Comparison of ENCODE assay signal across 19 cellular contexts in the genomic region with DNA sequence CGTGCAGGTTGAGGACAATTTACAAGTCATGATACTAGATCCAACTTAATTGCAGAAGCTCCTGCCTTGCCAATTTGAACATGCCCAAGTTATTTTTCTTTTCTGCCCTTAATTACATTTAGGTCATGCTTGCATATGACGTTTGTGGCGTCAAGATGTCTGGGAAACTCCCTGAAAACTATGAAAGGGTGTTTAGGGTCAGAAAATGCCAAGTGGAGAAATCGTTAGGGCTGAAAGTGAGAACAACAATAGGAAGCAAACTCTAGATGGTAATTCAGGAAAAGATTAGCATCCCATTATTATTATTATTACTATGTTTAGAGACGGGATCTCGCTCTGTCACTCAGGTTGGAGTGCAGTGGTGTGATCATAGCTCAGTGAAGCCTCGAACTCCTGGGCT. TPM values are rescaled to one million over a fixed set of nuclear protein-coding genes. Genes with fewer than 3 reads are reported as not detected.
DNase-seq lines count a peak whose midpoint lies in the region; ATAC-seq and TF ChIP-seq lines count a peak whose summit lies in the region.
"Had no signal": no experiment of that assay in that cellular context is flagged by ENCODE, and none has a peak within 500 bp of the region (broad histone marks: within the 10 kb centered on the region; RNA-seq: fewer than 3 reads in every experiment).

No MANE protein-coding gene starts in this region.

- no peak overlapping the region for H3K9ac ChIP-seq in SK-N-SH

- no peak overlapping the region for H3K4me3 ChIP-seq in SK-N-SH (ENCODE audit: low read depth in 2 of 2, low read length in 1 of 2)
- no peak overlapping the region for H3K4me3 ChIP-seq in thyroid gland (replicated peaks in 1 of 3)
- H3K4me3 ChIP-seq: SK-N-MC had no signal

- POLR2A ChIA-PET in SK-N-SH (lab: Yijun Ruan, JAX): no interaction called here
- POLR2A ChIA-PET in activated CD8-positive, alpha-beta T cell treated with anti-CD3 and anti-CD28 coated beads, Interleukin-2, amount 10 ng/mL, durations not matched to agents 7 days and 5 days (lab: Charles Lee): no interaction called here
- POLR2A ChIA-PET in CD4-positive, alpha-beta T cell (lab: Charles Lee): interaction anchor here (1.2 to 1.5 kb wide), 2 partner anchors 9 to 68 kb away, joined by 3 to 4 read pairs; no protein-coding TSS in a partner anchor

- no peak for ATAC-seq in SK-N-SH treated with all-trans-retinoic acid at 6 μM for 48 hours
- peak; percentile 25 for ATAC-seq in left lobe of liver
- no peak for ATAC-seq in activated CD8-positive, alpha-beta T cell treated with anti-CD3 and anti-CD28 coated beads, Interleukin-2, amount 10 ng/mL, durations not matched to agents 7 days and 5 days
- no peak for ATAC-seq in CD4-positive, alpha-beta T cell (ENCODE audit: poor library complexity)
- ATAC-seq: PC-3 had no signal

- no peak overlapping the region for H3K4me2 ChIP-seq in SK-N-SH

- H3K36me3 Mint-ChIP-seq in activated CD8-positive, alpha-beta T cell treated with anti-CD3 and anti-CD28 coated beads, Interleukin-2, amount 10 ng/mL, durations not matched to agents 7 days and 5 days (ENCODE audit: low read depth): peaks cover 10% of the 10 kb centered on the region
- no peaks in the 10 kb centered on the region for H3K36me3 Mint-ChIP-seq in CD4-positive, alpha-beta T cell (ENCODE audit: low read depth)

- H3K4me1 ChIP-seq in SK-N-SH (ENCODE audit: control insufficient read depth in 1 of 2, insufficient read depth in 2 of 2, low read depth in 1 of 2, low read length in 1 of 2) (no peaks in the 10 kb centered on the region), thyroid gland (peaks cover 2 to 6% of the 10 kb centered on the region in 2 donors)

- no peaks in the 10 kb centered on the region for H3K9me2 ChIP-seq in SK-N-SH

- no peaks in the 10 kb centered on the region for H3K9me3 ChIP-seq in SK-N-SH
- no peaks in the 10 kb centered on the region for H3K9me3 ChIP-seq in thyroid gland
- H3K9me3 ChIP-seq in CD4-positive, alpha-beta T cell (ENCODE audit: control insufficient read depth, low read length): no peaks in the 10 kb centered on the region

- DNase-seq in SK-N-SH (no peak), NCI-H69 (lab: John Stamatoyannopoulos, UW) (peak; percentile 14), left lobe of liver (ENCODE audit: low spot score) (no peak), thyroid gland (no peak), COLO668 (lab: John Stamatoyannopoulos, UW; ENCODE audit: unreplicated experiment) (no peak)
- DNase-seq in activated CD8-positive, alpha-beta T cell treated with anti-CD3 and anti-CD28 coated beads, Interleukin-2, amount 10 ng/mL, durations not matched to agents 7 days and 5 days: no peak
- DNase-seq in CD4-positive, alpha-beta T cell: no peak
- DNase-seq: 8988T; Calu3; DMS79; Kasumi-1; NCI-H1105 treated with DMSO at 0.1 percent for 48 hours; NCI-H1930; NCI-H524; NK-92 treated with Interleukin-12 subunit alpha and Interleukin-12 subunit beta, amount 100 ng/mL, for 24 hours; PC-3 had no signal

- no peak overlapping the region for H3K27ac Mint-ChIP-seq in activated CD8-positive, alpha-beta T cell treated with anti-CD3 and anti-CD28 coated beads, Interleukin-2, amount 10 ng/mL, durations not matched to agents 7 days and 5 days
- H3K27ac Mint-ChIP-seq in CD4-positive, alpha-beta T cell: no peak overlapping the region

- H2AFZ ChIP-seq in SK-N-SH (ENCODE audit: low read depth): 0 out of 2 replicates have a peak overlapping the region, but pooled peaks have one; percentile 48

- H3F3A ChIP-seq in SK-N-SH (replicated peaks; ENCODE audit: insufficient read depth): no peaks in the 10 kb centered on the region

- TF ChIP-seq POLR2A in thyroid gland (IDR thresholded peaks at IDR 0.05): no peak

- no peaks in the 10 kb centered on the region for H3K79me2 ChIP-seq in SK-N-SH (ENCODE audit: insufficient read depth)

- intact Hi-C loops in thyroid gland (cut with DNase I): no loop called here
- intact Hi-C loops in CD4-positive, alpha-beta T cell (cut with DNase I, micrococcal nuclease): no loop called here

- CTCF ChIA-PET in SK-N-SH (lab: Yijun Ruan, JAX): interaction anchor here (1.2 kb wide), 1 partner anchor 9 kb away, joined by 3 read pairs; no protein-coding TSS in a partner anchor
- CTCF ChIA-PET in activated CD8-positive, alpha-beta T cell treated with anti-CD3 and anti-CD28 coated beads, Interleukin-2, amount 10 ng/mL, durations not matched to agents 7 days and 5 days (lab: Charles Lee): interaction anchor here (2.2 to 2.3 kb wide), 2 partner anchors 42 to 98 kb away, joined by 6 to 7 read pairs; no protein-coding TSS in a partner anchor
- CTCF ChIA-PET in CD4-positive, alpha-beta T cell (lab: Charles Lee): no interaction called here

- H3K27ac ChIP-seq in SK-N-SH (ENCODE audit: low read depth in 2 of 2, low read length in 1 of 2) (no peak overlapping the region), thyroid gland (peak overlapping the region in 2 of 3 donors; percentile 24 to 70)
- no peak overlapping the region for H3K27ac ChIP-seq in CD4-positive, alpha-beta T cell (ENCODE audit: low read depth, low read length)
- H3K27ac ChIP-seq: C4-2B, SK-N-MC had no signal

- H3K27me3 Mint-ChIP-seq in activated CD8-positive, alpha-beta T cell treated with anti-CD3 and anti-CD28 coated beads, Interleukin-2, amount 10 ng/mL, durations not matched to agents 7 days and 5 days (ENCODE audit: low read depth): no peaks in the 10 kb centered on the region
- no peaks in the 10 kb centered on the region for H3K27me3 Mint-ChIP-seq in CD4-positive, alpha-beta T cell

- H3K36me3 ChIP-seq in SK-N-SH (replicated peaks in 1 of 2; ENCODE audit: control insufficient read depth in 1 of 2, insufficient read depth in 2 of 2, low read length in 1 of 2): no peaks in the 10 kb centered on the region
- H3K36me3 ChIP-seq in thyroid gland: no peaks in the 10 kb centered on the region

- H4K20me1 ChIP-seq in SK-N-SH (ENCODE audit: insufficient read depth): no peaks in the 10 kb centered on the region

- H3K27me3 ChIP-seq in SK-N-SH (ENCODE audit: insufficient read depth) (no peaks in the 10 kb centered on the region), thyroid gland (no peaks in the 10 kb centered on the region)
- H3K27me3 ChIP-seq in CD4-positive, alpha-beta T cell (ENCODE audit: control insufficient read depth, insufficient read depth, low read length): no peaks in the 10 kb centered on the region

- no peak for TF ChIP-seq RAD21 in SK-N-SH (IDR thresholded peaks at IDR 0.05; ENCODE audit: low read length)

- TF ChIP-seq CTCF in SK-N-SH (IDR thresholded peaks at IDR 0.05) (no peak), thyroid gland (IDR thresholded peaks at IDR 0.05) (no peak)
- no peak for TF ChIP-seq CTCF in CD4-positive, alpha-beta T cell (IDR thresholded peaks at IDR 0.05)

- no peak overlapping the region for H3K4me3 Mint-ChIP-seq in activated CD8-positive, alpha-beta T cell treated with anti-CD3 and anti-CD28 coated beads, Interleukin-2, amount 10 ng/mL, durations not matched to agents 7 days and 5 days
- no peak overlapping the region for H3K4me3 Mint-ChIP-seq in CD4-positive, alpha-beta T cell

- H3K9me3 Mint-ChIP-seq in activated CD8-positive, alpha-beta T cell treated with anti-CD3 and anti-CD28 coated beads, Interleukin-2, amount 10 ng/mL, durations not matched to agents 7 days and 5 days (ENCODE audit: insufficient read depth): peaks cover 17% of the 10 kb centered on the region
- no peaks in the 10 kb centered on the region for H3K9me3 Mint-ChIP-seq in CD4-positive, alpha-beta T cell

- no peak for TF ChIP-seq EP300 in SK-N-SH (IDR thresholded peaks at IDR 0.05; ENCODE audit: borderline replicate concordance in 1 of 2, low read depth in 1 of 2, low read length in 1 of 2)

- 43% methylated on average over 7 of the region's 7 CpGs for WGBS in SK-N-SH (ENCODE audit: low lambda C conversion rate)
- 48 to 58% methylated on average over 7 of the region's 7 CpGs for WGBS in thyroid gland, 2 donors

- H3K4me1 Mint-ChIP-seq in activated CD8-positive, alpha-beta T cell treated with anti-CD3 and anti-CD28 coated beads, Interleukin-2, amount 10 ng/mL, durations not matched to agents 7 days and 5 days (ENCODE audit: low read depth): peaks cover 33% of the 10 kb centered on the region
- peaks cover 23% of the 10 kb centered on the region for H3K4me1 Mint-ChIP-seq in CD4-positive, alpha-beta T cell (ENCODE audit: low read depth)

TF ChIP-seq in SK-N-SH, 30 proteins besides CTCF, POLR2A, EP300 and RAD21 (continues in another document):
- no peak for TF ChIP-seq POLR2AphosphoS5 (IDR thresholded peaks at IDR 0.05; ENCODE audit: low read depth, low read length)
- TF ChIP-seq JUND (IDR thresholded peaks at IDR 0.05): no peak
- no peak for TF ChIP-seq RFX5 (IDR thresholded peaks at IDR 0.05; ENCODE audit: low read length)
- TF ChIP-seq FOSL2 (IDR thresholded peaks at IDR 0.05; ENCODE audit: borderline replicate concordance, low read depth): no peak
- no peak for TF ChIP-seq MXI1 (IDR thresholded peaks at IDR 0.05; ENCODE audit: low read depth, low read length)
- no peak for TF ChIP-seq RCOR1 (IDR thresholded peaks at IDR 0.05; ENCODE audit: low read length)

TF ChIP-seq in SK-N-SH treated with all-trans-retinoic acid at 6 μM for 48 hours, 23 proteins besides CTCF, POLR2A, EP300 and RAD21:
- TF ChIP-seq, protein P1, sequence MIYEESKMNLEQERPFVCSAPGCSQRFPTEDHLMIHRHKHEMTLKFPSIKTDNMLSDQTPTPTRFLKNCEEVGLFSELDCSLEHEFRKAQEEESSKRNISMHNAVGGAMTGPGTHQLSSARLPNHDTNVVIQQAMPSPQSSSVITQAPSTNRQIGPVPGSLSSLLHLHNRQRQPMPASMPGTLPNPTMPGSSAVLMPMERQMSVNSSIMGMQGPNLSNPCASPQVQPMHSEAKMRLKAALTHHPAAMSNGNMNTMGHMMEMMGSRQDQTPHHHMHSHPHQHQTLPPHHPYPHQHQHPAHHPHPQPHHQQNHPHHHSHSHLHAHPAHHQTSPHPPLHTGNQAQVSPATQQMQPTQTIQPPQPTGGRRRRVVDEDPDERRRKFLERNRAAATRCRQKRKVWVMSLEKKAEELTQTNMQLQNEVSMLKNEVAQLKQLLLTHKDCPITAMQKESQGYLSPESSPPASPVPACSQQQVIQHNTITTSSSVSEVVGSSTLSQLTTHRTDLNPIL (CRISPR knock-in tag; IDR thresholded peaks at IDR 0.05; ENCODE audit: low read depth): no peak

RNA-seq across cellular contexts. Expression of gene PLAC8, which starts 38.2 kb away (rescaled TPM):
- 11.2 and 11.3 TPM in 2 replicates for polyA plus RNA-seq in SK-N-SH (2012; rRNA removed)
- 10.4 and 16.1 TPM in 2 replicates for polyA plus RNA-seq in SK-N-SH (2012; cell fraction: cytosol; rRNA removed)
- 2.6 and 6.1 TPM in 2 replicates for polyA plus RNA-seq in SK-N-SH (2012; cell fraction: nucleus; rRNA removed)
- 6.8 TPM for total RNA-seq in left lobe of liver
- total RNA-seq in thyroid gland: 1 to 10 TPM in 3 of 4 donors, under 1 TPM in 1; 0.44 to 3.7 (median 2.0) TPM
- 100 to 1,000 TPM; 193 to 198 TPM for total RNA-seq in activated CD8-positive, alpha-beta T cell treated with anti-CD3 and anti-CD28 coated beads, Interleukin-2, amount 10 ng/mL, durations not matched to agents 7 days and 5 days
- 100 to 1,000 TPM; 249 to 259 TPM for total RNA-seq in CD4-positive, alpha-beta T cell

Comparison
In these comparisons a context has a peak if more than half of its experiments do, and no peak if none do; other contexts are left out.
1. H3K27ac ChIP-seq: peak in thyroid gland (2 of 3); none in SK-N-SH (0 of 2) and CD4-positive, alpha-beta T cell (single experiment).
2. RNA of gene PLAC8, which starts 38.2 kb away (total RNA-seq): 249 to 259 TPM in CD4-positive, alpha-beta T cell and 193 to 198 TPM in activated CD8-positive, alpha-beta T cell treated with anti-CD3 and anti-CD28 coated beads, Interleukin-2, amount 10 ng/mL, durations not matched to agents 7 days and 5 days; 6.8 TPM in left lobe of liver (single experiment) and 0.44 to 3.7 TPM in thyroid gland; every median in the first group is over 10 times any median in the second.